Comparison of ENCODE assay signal across 36 cellular contexts in the genomic region with DNA sequence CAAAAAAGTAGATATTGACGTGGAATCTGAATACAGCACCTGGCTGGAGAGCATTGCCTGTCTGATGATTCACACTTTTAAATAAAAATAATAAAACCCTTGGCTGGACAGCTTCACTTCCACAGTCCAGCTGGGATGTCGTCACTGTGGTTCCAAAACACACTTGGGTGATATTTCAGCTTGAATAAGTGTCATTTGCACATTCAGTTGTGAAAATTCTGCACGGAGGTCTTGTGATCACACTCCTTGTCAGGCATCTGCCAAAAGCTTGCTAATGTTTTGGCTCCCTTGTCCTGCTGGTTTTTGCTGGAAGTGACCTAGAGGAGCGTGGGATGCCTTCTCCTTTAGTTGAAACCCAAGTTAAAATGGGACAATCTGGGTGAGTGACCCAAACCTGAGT.
"Had no signal": no experiment of that assay in that cellular context is flagged by ENCODE, and none has a peak within 500 bp of the region (broad histone marks: within the 10 kb centered on the region; RNA-seq: fewer than 3 reads in every experiment).

No MANE protein-coding gene starts in this region.

- H3K4me3 ChIP-seq: adrenal gland, ascending aorta, cardiac muscle cell, coronary artery, lower lobe of right lung, SK-N-MC, upper lobe of left lung, vagina had no signal

- ATAC-seq: effector memory CD8-positive, alpha-beta T cell; lower lobe of right lung; stimulated activated effector memory CD8-positive, alpha-beta T cell treated with anti-CD3 and anti-CD28 coated beads, Interleukin-12 subunit alpha, Interleukin-12 subunit beta, amount 100 ng/mL, for 72 hours; stimulated activated naive CD8-positive, alpha-beta T cell treated with anti-CD3 and anti-CD28 coated beads, Interleukin-15, amount 100 ng/mL, for 72 hours had no signal

- H3K27ac Mint-ChIP-seq: activated CD4-positive, alpha-beta memory T cell treated with anti-CD3 and anti-CD28 coated beads for 36 hours; activated CD4-positive, alpha-beta T cell treated with anti-CD3 and anti-CD28 coated beads, Interleukin-2, amount 10 ng/mL, durations not matched to agents 24 days and 14 days; activated naive CD4-positive, alpha-beta T cell treated with anti-CD3 and anti-CD28 coated beads for 36 hours; activated naive CD8-positive, alpha-beta T cell treated with anti-CD3 and anti-CD28 coated beads for 36 hours; activated T-helper 1 cell treated with anti-CD3 and anti-CD28 coated beads, Interleukin-12 subunit alpha, Interleukin-12 subunit beta, Interleukin-2, Interleukin-4 antibody, amounts not matched to agents 30 ng/mL and 10 ng/mL and 1 ng/mL, durations not matched to agents 14 hours and 24 hours and 36 hours; brain; effector memory CD8-positive, alpha-beta T cell; immature natural killer cell; nephron progenitor cell; stimulated activated effector memory CD8-positive, alpha-beta T cell treated with anti-CD3 and anti-CD28 coated beads, Interleukin-12 subunit alpha, Interleukin-12 subunit beta, amount 100 ng/mL, for 72 hours; stimulated activated naive CD8-positive, alpha-beta T cell treated with anti-CD3 and anti-CD28 coated beads, Interleukin-15, amount 100 ng/mL, for 72 hours; T-helper 1 cell treated with Interleukin-12 subunit alpha and Interleukin-12 subunit beta and Interleukin-4 antibody, amounts not matched to agents 30 μg/mL and 1 μg/mL, for 36 hours had no signal

- H3K27ac ChIP-seq: adrenal gland, ascending aorta, cardiac muscle cell, coronary artery, lower lobe of right lung, neutrophil, SK-N-MC, upper lobe of left lung, vagina had no signal

- H3K27me3 Mint-ChIP-seq: activated CD4-positive, alpha-beta T cell treated with anti-CD3 and anti-CD28 coated beads, Interleukin-2, amount 10 ng/mL, durations not matched to agents 24 days and 14 days had no signal

- DNase-seq: activated CD4-positive, alpha-beta memory T cell treated with anti-CD3 and anti-CD28 coated beads for 36 hours; activated CD4-positive, alpha-beta T cell treated with anti-CD3 and anti-CD28 coated beads, Interleukin-2, amount 10 ng/mL, durations not matched to agents 24 days and 14 days; activated CD4-positive, CD25-positive, alpha-beta regulatory T cell treated with anti-CD3 and anti-CD28 coated beads, Interleukin-2, amount 50 U/mL, for 72 hours; activated CD8-positive, alpha-beta memory T cell treated with anti-CD3 and anti-CD28 coated beads, Interleukin-2, amount 50 U/mL, for 4 hours; activated effector memory CD4-positive, alpha-beta T cell treated with anti-CD3 and anti-CD28 coated beads, Interleukin-2, amount 50 U/mL, for 16 hours; activated naive CD4-positive, alpha-beta T cell treated with anti-CD3 and anti-CD28 coated beads for 36 hours; activated naive CD8-positive, alpha-beta T cell treated with anti-CD3 and anti-CD28 coated beads for 36 hours; activated T-cell treated with anti-CD3 and anti-CD28 coated beads, Interleukin-2, amount 50 U/mL, for 1 hour; adrenal gland; effector memory CD8-positive, alpha-beta T cell; foreskin melanocyte; glutamatergic neuron; hypothalamus; immature natural killer cell; kidney; lower lobe of right lung; mesendoderm; naive B cell; nephron progenitor cell; stimulated activated CD4-positive, alpha-beta T cell treated with anti-CD3 and anti-CD28 coated beads, Interleukin-12 subunit alpha, Interleukin-12 subunit beta, amount 100 ng/mL, for 4 hours; stimulated activated CD4-positive, alpha-beta T cell treated with anti-CD3 and anti-CD28 coated beads, Interleukin-4, amount 100 ng/mL, for 24 hours; stimulated activated naive CD8-positive, alpha-beta T cell treated with anti-CD3 and anti-CD28 coated beads, Interleukin-15, amount 100 ng/mL, for 72 hours; substantia nigra; SW 1271; T1000; upper lobe of left lung had no signal

- H3K36me3 ChIP-seq: adrenal gland, ascending aorta, cardiac muscle cell, lower lobe of right lung, neutrophil, upper lobe of left lung, vagina had no signal

- H3K36me3 Mint-ChIP-seq: activated CD4-positive, alpha-beta memory T cell treated with anti-CD3 and anti-CD28 coated beads for 36 hours; activated naive CD8-positive, alpha-beta T cell treated with anti-CD3 and anti-CD28 coated beads for 36 hours; brain; immature natural killer cell; naive B cell; stimulated activated effector memory CD8-positive, alpha-beta T cell treated with anti-CD3 and anti-CD28 coated beads, Interleukin-12 subunit alpha, Interleukin-12 subunit beta, amount 100 ng/mL, for 72 hours had no signal

- H3K27me3 ChIP-seq: adrenal gland, ascending aorta, cardiac muscle cell, neutrophil, upper lobe of left lung, vagina had no signal

- H3K4me1 Mint-ChIP-seq: activated CD4-positive, alpha-beta T cell treated with anti-CD3 and anti-CD28 coated beads, Interleukin-2, amount 10 ng/mL, durations not matched to agents 24 days and 14 days; immature natural killer cell; nephron progenitor cell; stimulated activated effector memory CD8-positive, alpha-beta T cell treated with anti-CD3 and anti-CD28 coated beads, Interleukin-12 subunit alpha, Interleukin-12 subunit beta, amount 100 ng/mL, for 72 hours had no signal

- H3K9me3 ChIP-seq: adrenal gland, ascending aorta, lower lobe of right lung, neutrophil, upper lobe of left lung, vagina had no signal

- H3K4me3 Mint-ChIP-seq: activated CD4-positive, alpha-beta memory T cell treated with anti-CD3 and anti-CD28 coated beads for 36 hours; activated CD4-positive, alpha-beta T cell treated with anti-CD3 and anti-CD28 coated beads, Interleukin-2, amount 10 ng/mL, durations not matched to agents 24 days and 14 days; activated naive CD4-positive, alpha-beta T cell treated with anti-CD3 and anti-CD28 coated beads for 36 hours; activated naive CD8-positive, alpha-beta T cell treated with anti-CD3 and anti-CD28 coated beads for 36 hours; activated T-helper 1 cell treated with anti-CD3 and anti-CD28 coated beads, Interleukin-12 subunit alpha, Interleukin-12 subunit beta, Interleukin-2, Interleukin-4 antibody, amounts not matched to agents 30 ng/mL and 10 ng/mL and 1 ng/mL, durations not matched to agents 14 hours and 24 hours and 36 hours; brain; effector memory CD8-positive, alpha-beta T cell; immature natural killer cell; naive B cell; nephron progenitor cell; stimulated activated effector memory CD8-positive, alpha-beta T cell treated with anti-CD3 and anti-CD28 coated beads, Interleukin-12 subunit alpha, Interleukin-12 subunit beta, amount 100 ng/mL, for 72 hours; stimulated activated naive CD8-positive, alpha-beta T cell treated with anti-CD3 and anti-CD28 coated beads, Interleukin-15, amount 100 ng/mL, for 72 hours; T-helper 1 cell treated with Interleukin-12 subunit alpha and Interleukin-12 subunit beta and Interleukin-4 antibody, amounts not matched to agents 30 μg/mL and 1 μg/mL, for 36 hours had no signal

- H3K4me1 ChIP-seq: adrenal gland, ascending aorta, lower lobe of right lung, upper lobe of left lung, vagina had no signal
